In genomic region chr4:70637239-70637920, GRCh38 we compare ENCODE assay signal across 2 cellular contexts.
TF ChIP-seq lines count a peak whose summit lies in the region.

No MANE protein-coding gene starts in this region.

TF ChIP-seq in GM23338, 12 proteins besides CTCF, POLR2A, EP300 and RAD21 (continued from another document):
- TF ChIP-seq, protein P1, sequence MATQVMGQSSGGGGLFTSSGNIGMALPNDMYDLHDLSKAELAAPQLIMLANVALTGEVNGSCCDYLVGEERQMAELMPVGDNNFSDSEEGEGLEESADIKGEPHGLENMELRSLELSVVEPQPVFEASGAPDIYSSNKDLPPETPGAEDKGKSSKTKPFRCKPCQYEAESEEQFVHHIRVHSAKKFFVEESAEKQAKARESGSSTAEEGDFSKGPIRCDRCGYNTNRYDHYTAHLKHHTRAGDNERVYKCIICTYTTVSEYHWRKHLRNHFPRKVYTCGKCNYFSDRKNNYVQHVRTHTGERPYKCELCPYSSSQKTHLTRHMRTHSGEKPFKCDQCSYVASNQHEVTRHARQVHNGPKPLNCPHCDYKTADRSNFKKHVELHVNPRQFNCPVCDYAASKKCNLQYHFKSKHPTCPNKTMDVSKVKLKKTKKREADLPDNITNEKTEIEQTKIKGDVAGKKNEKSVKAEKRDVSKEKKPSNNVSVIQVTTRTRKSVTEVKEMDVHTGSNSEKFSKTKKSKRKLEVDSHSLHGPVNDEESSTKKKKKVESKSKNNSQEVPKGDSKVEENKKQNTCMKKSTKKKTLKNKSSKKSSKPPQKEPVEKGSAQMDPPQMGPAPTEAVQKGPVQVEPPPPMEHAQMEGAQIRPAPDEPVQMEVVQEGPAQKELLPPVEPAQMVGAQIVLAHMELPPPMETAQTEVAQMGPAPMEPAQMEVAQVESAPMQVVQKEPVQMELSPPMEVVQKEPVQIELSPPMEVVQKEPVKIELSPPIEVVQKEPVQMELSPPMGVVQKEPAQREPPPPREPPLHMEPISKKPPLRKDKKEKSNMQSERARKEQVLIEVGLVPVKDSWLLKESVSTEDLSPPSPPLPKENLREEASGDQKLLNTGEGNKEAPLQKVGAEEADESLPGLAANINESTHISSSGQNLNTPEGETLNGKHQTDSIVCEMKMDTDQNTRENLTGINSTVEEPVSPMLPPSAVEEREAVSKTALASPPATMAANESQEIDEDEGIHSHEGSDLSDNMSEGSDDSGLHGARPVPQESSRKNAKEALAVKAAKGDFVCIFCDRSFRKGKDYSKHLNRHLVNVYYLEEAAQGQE (IDR thresholded peaks at IDR 0.05; ENCODE audit: unreplicated experiment): no peak
- no peak for TF ChIP-seq CREB1 (CRISPR knock-in tag; IDR thresholded peaks at IDR 0.05; ENCODE audit: low read depth)
- TF ChIP-seq POLR2AphosphoS5 (IDR thresholded peaks at IDR 0.05; ENCODE audit: low read depth): no peak

TF ChIP-seq in SK-N-SH, 30 proteins besides CTCF, POLR2A, EP300 and RAD21 (continued from another document):
- TF ChIP-seq, protein P1 (IDR thresholded peaks at IDR 0.05; ENCODE audit: low read depth, low read length): no peak
- TF ChIP-seq NRF1 (IDR thresholded peaks at IDR 0.05; ENCODE audit: low read depth, low read length) (no peak), CHD2 (IDR thresholded peaks at IDR 0.05; ENCODE audit: low read length, partially characterized antibody) (no peak), RCOR1 (IDR thresholded peaks at IDR 0.05; ENCODE audit: low read length) (no peak), TEAD4 (IDR thresholded peaks at IDR 0.05; ENCODE audit: borderline replicate concordance, insufficient read depth) (no peak)
